ENCODE assay signal across 2 cellular contexts in genomic region chr12:123132951-123133619, GRCh38.
A peak's percentile ranks its signal among the peaks of the same experiment; 100 is the strongest.
TF ChIP-seq lines count a peak whose summit lies in the region.

No MANE protein-coding gene starts in this region.

TF ChIP-seq in liver, 16 proteins besides CTCF, POLR2A, EP300 and RAD21:
- TF ChIP-seq HNF4A (conservative IDR thresholded peaks at IDR 0.05) (peak in 1 of 2 donors; percentile 36), TAF1 (conservative IDR thresholded peaks at IDR 0.05) (no peak), YY1 (IDR thresholded peaks at IDR 0.05) (peak; percentile 25), RXRA (IDR thresholded peaks at IDR 0.05) (peak in 1 of 2 donors; percentile 57), SP1 (IDR thresholded peaks at IDR 0.05) (peak; percentile 23), EGR1 (IDR thresholded peaks at IDR 0.05; ENCODE audit: low read depth in 2 of 2) (no peak), REST (IDR thresholded peaks at IDR 0.05) (no peak), FOXA2 (IDR thresholded peaks at IDR 0.05) (peak; percentile 40)

TF ChIP-seq in HepG2, 621 proteins besides CTCF, POLR2A, EP300 and RAD21:
- no peak for TF ChIP-seq ZBTB2 (CRISPR knock-in tag; IDR thresholded peaks at IDR 0.05; ENCODE audit: low read depth)
- no peak for TF ChIP-seq ERF (CRISPR knock-in tag; IDR thresholded peaks at IDR 0.05)
- TF ChIP-seq ZNF441 (CRISPR knock-in tag; IDR thresholded peaks at IDR 0.05; ENCODE audit: borderline replicate concordance), result no peak
- TF ChIP-seq SALL1 (CRISPR knock-in tag; IDR thresholded peaks at IDR 0.05), result no peak
- no peak for TF ChIP-seq ZSCAN29 (CRISPR knock-in tag; conservative IDR thresholded peaks at IDR 0.05)
- TF ChIP-seq, protein P1, sequence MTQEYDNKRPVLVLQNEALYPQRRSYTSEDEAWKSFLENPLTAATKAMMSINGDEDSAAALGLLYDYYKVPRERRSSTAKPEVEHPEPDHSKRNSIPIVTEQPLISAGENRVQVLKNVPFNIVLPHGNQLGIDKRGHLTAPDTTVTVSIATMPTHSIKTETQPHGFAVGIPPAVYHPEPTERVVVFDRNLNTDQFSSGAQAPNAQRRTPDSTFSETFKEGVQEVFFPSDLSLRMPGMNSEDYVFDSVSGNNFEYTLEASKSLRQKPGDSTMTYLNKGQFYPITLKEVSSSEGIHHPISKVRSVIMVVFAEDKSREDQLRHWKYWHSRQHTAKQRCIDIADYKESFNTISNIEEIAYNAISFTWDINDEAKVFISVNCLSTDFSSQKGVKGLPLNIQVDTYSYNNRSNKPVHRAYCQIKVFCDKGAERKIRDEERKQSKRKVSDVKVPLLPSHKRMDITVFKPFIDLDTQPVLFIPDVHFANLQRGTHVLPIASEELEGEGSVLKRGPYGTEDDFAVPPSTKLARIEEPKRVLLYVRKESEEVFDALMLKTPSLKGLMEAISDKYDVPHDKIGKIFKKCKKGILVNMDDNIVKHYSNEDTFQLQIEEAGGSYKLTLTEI (CRISPR knock-in tag; conservative IDR thresholded peaks at IDR 0.05), result no peak
- no peak for TF ChIP-seq FOXA3 (CRISPR knock-in tag; IDR thresholded peaks at IDR 0.05)
- TF ChIP-seq TEAD2 (CRISPR knock-in tag; IDR thresholded peaks at IDR 0.05), result no peak
- no peak for TF ChIP-seq TBP (CRISPR knock-in tag; IDR thresholded peaks at IDR 0.05)
- no peak for TF ChIP-seq MLX (CRISPR knock-in tag; IDR thresholded peaks at IDR 0.05)
- TF ChIP-seq JUND (CRISPR knock-in tag; IDR thresholded peaks at IDR 0.05), result no peak
- TF ChIP-seq, protein P2, sequence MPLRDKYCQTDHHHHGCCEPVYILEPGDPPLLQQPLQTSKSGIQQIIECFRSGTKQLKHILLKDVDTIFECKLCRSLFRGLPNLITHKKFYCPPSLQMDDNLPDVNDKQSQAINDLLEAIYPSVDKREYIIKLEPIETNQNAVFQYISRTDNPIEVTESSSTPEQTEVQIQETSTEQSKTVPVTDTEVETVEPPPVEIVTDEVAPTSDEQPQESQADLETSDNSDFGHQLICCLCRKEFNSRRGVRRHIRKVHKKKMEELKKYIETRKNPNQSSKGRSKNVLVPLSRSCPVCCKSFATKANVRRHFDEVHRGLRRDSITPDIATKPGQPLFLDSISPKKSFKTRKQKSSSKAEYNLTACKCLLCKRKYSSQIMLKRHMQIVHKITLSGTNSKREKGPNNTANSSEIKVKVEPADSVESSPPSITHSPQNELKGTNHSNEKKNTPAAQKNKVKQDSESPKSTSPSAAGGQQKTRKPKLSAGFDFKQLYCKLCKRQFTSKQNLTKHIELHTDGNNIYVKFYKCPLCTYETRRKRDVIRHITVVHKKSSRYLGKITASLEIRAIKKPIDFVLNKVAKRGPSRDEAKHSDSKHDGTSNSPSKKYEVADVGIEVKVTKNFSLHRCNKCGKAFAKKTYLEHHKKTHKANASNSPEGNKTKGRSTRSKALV (CRISPR knock-in tag; IDR thresholded peaks at IDR 0.05), result no peak
- no peak for TF ChIP-seq KAT7 (CRISPR knock-in tag; IDR thresholded peaks at IDR 0.05; ENCODE audit: borderline replicate concordance)
TF ChIP-seq in HepG2: peak in this region for 0.
